In the genomic region with DNA sequence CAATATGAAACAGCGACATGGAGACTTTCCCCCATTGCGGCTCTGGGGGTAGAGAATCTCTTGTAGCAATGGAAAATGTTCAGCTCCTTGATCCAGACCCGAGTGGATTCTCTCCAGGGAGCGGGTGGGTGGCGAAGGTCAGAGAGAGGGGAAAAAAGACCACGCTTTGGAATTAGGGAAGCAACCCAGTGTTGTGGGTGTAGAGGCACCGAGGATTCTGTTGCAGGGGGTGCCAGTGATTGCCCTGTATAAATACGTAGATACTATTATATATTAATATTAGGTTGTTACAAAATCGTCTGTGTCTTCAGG, we compare ENCODE assay signal across 1 cellular context.
TF ChIP-seq lines count a peak whose summit lies in the region.

No MANE protein-coding gene starts in this region.

TF ChIP-seq in GM23338, 12 proteins besides CTCF, POLR2A, EP300 and RAD21 (continued from another document):
- TF ChIP-seq, protein P1, sequence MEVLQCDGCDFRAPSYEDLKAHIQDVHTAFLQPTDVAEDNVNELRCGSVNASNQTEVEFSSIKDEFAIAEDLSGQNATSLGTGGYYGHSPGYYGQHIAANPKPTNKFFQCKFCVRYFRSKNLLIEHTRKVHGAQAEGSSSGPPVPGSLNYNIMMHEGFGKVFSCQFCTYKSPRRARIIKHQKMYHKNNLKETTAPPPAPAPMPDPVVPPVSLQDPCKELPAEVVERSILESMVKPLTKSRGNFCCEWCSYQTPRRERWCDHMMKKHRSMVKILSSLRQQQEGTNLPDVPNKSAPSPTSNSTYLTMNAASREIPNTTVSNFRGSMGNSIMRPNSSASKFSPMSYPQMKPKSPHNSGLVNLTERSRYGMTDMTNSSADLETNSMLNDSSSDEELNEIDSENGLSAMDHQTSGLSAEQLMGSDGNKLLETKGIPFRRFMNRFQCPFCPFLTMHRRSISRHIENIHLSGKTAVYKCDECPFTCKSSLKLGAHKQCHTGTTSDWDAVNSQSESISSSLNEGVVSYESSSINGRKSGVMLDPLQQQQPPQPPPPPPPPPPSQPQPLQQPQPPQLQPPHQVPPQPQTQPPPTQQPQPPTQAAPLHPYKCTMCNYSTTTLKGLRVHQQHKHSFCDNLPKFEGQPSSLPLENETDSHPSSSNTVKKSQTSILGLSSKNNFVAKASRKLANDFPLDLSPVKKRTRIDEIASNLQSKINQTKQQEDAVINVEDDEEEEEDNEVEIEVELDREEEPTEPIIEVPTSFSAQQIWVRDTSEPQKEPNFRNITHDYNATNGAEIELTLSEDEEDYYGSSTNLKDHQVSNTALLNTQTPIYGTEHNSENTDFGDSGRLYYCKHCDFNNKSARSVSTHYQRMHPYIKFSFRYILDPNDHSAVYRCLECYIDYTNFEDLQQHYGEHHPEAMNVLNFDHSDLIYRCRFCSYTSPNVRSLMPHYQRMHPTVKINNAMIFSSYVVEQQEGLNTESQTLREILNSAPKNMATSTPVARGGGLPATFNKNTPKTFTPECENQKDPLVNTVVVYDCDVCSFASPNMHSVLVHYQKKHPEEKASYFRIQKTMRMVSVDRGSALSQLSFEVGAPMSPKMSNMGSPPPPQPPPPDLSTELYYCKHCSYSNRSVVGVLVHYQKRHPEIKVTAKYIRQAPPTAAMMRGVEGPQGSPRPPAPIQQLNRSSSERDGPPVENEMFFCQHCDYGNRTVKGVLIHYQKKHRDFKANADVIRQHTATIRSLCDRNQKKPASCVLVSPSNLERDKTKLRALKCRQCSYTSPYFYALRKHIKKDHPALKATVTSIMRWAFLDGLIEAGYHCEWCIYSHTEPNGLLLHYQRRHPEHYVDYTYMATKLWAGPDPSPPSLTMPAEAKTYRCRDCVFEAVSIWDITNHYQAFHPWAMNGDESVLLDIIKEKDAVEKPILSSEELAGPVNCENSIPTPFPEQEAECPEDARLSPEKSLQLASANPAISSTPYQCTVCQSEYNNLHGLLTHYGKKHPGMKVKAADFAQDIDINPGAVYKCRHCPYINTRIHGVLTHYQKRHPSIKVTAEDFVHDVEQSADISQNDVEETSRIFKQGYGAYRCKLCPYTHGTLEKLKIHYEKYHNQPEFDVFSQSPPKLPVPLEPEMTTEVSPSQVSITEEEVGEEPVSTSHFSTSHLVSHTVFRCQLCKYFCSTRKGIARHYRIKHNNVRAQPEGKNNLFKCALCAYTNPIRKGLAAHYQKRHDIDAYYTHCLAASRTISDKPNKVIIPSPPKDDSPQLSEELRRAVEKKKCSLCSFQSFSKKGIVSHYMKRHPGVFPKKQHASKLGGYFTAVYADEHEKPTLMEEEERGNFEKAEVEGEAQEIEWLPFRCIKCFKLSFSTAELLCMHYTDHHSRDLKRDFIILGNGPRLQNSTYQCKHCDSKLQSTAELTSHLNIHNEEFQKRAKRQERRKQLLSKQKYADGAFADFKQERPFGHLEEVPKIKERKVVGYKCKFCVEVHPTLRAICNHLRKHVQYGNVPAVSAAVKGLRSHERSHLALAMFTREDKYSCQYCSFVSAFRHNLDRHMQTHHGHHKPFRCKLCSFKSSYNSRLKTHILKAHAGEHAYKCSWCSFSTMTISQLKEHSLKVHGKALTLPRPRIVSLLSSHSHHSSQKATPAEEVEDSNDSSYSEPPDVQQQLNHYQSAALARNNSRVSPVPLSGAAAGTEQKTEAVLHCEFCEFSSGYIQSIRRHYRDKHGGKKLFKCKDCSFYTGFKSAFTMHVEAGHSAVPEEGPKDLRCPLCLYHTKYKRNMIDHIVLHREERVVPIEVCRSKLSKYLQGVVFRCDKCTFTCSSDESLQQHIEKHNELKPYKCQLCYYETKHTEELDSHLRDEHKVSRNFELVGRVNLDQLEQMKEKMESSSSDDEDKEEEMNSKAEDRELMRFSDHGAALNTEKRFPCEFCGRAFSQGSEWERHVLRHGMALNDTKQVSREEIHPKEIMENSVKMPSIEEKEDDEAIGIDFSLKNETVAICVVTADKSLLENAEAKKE (CRISPR knock-in tag; IDR thresholded peaks at IDR 0.05): no peak
- TF ChIP-seq JUNB (IDR thresholded peaks at IDR 0.05; ENCODE audit: unreplicated experiment): no peak
- TF ChIP-seq CREB1 (CRISPR knock-in tag; IDR thresholded peaks at IDR 0.05; ENCODE audit: low read depth): no peak
- no peak for TF ChIP-seq EZH2 (IDR thresholded peaks at IDR 0.05; ENCODE audit: low read depth, unreplicated experiment)
